In genomic region chr1:97356309-97356708, GRCh38 we compare ENCODE assay signal across 21 cellular contexts.
"Had no signal": no experiment of that assay in that cellular context is flagged by ENCODE, and none has a peak within 500 bp of the region (broad histone marks: within the 10 kb centered on the region; RNA-seq: fewer than 3 reads in every experiment).

No MANE protein-coding gene starts in this region.

- DNase-seq: colonic mucosa; cortex of kidney; dermis blood vessel endothelial cell; dorsolateral prefrontal cortex; effector CD4-positive, alpha-beta T cell; effector CD8-positive, alpha-beta T cell; effector memory CD4-positive, alpha-beta T cell; effector memory CD8-positive, alpha-beta T cell; endodermal cell; erythroblast; esophagus squamous epithelium; foreskin fibroblast; foreskin keratinocyte; foreskin melanocyte; gastrocnemius medialis; glutamatergic neuron; head of caudate nucleus; heart left ventricle; heart right ventricle had no signal

- ATAC-seq: effector memory CD8-positive, alpha-beta T cell; esophagus mucosa; foreskin keratinocyte; gastrocnemius medialis; gastroesophageal sphincter; heart left ventricle; heart right ventricle had no signal
